Comparison of ENCODE assay signal across 13 cellular contexts in the genomic region with DNA sequence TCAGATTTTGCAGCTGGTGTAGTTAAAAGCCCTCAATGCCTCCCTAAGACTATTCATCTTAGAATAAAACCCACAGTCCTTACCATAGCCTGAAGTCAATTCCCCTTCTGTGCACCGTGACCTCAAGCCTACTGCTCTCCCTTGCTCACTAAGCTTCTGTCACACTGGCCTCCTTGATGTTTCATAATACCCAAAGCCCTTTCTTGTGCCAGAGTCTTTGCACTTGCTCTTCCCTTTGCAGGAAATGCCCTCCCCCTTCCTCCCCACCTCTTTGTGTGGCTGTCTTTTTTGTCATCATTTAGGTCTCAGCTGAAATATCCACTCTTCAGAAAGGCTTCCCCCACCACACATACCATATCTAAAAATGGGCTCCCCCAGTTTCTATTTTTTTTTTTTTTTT. TPM values are rescaled to one million over a fixed set of nuclear protein-coding genes. Genes with fewer than 3 reads are reported as not detected.
DNase-seq lines count a peak whose midpoint lies in the region; ATAC-seq and TF ChIP-seq lines count a peak whose summit lies in the region.
"Had no signal": no experiment of that assay in that cellular context is flagged by ENCODE, and none has a peak within 500 bp of the region (broad histone marks: within the 10 kb centered on the region; RNA-seq: fewer than 3 reads in every experiment).

No MANE protein-coding gene starts in this region.

- H3K4me3 ChIP-seq in GM12865 (ENCODE audit: low read depth, low read length) (no peak overlapping the region), left lung (no peak overlapping the region)
- H3K4me3 ChIP-seq: hepatocyte, lung had no signal

- H3K27ac Mint-ChIP-seq in T-helper 2 cell treated with Interferon-gamma antibody and Interleukin-4, amounts not matched to agents 5 μg/mL and 100 μg/mL, for 36 hours: peak overlapping the region; percentile 86
- H3K27ac Mint-ChIP-seq: progenitor cell of endocrine pancreas had no signal

- no peaks in the 10 kb centered on the region for H3K36me3 ChIP-seq in left lung

- POLR2A ChIA-PET in RWPE1 (lab: Yijun Ruan, JAX; ENCODE audit: low non-redundant PET): interaction anchor here (0.6 kb wide), 1 partner anchor 27 kb away, joined by 5 read pairs; no protein-coding TSS in a partner anchor

- TF ChIP-seq CTCF in GM12865 (IDR thresholded peaks at IDR 0.05; ENCODE audit: insufficient read depth, low read depth, low read length, missing control alignments): no peak
- no peak for TF ChIP-seq CTCF in left lung (IDR thresholded peaks at IDR 0.05)
- no peak for TF ChIP-seq CTCF in omental fat pad (IDR thresholded peaks at IDR 0.05)
- no peak for TF ChIP-seq CTCF in RWPE1 (conservative IDR thresholded peaks at IDR 0.05; ENCODE audit: low read depth)

- peak; percentile 78 for DNase-seq in CD1c-positive myeloid dendritic cell (ENCODE audit: extremely low spot score)
- peak; percentile 35 for DNase-seq in GM12865 (ENCODE audit: low read depth)
- DNase-seq in T-helper 2 cell treated with Interferon-gamma antibody and Interleukin-4, amounts not matched to agents 5 μg/mL and 100 μg/mL, for 36 hours (ENCODE audit: low spot score): peak; percentile 15
- DNase-seq in left lung: peak; percentile 39 to 63
- DNase-seq in omental fat pad (ENCODE audit: low spot score): no peak
- no peak for DNase-seq in RWPE1 (ENCODE audit: low spot score)
- DNase-seq in cortex of kidney (lab: John Stamatoyannopoulos, UW): no peak
- DNase-seq: erythroblast, NCI-H146 had no signal

- intact Hi-C loops in left lung (cut with DNase I): no loop called here

- CTCF ChIA-PET in RWPE1 (lab: Yijun Ruan, JAX): interaction anchor here (0.6 to 1.2 kb wide), 6 partner anchors 28 to 188 kb away, joined by 3 to 5 read pairs (median 4); no protein-coding TSS in a partner anchor

- H3K27me3 ChIP-seq in left lung: no peaks in the 10 kb centered on the region
- H3K27me3 ChIP-seq: hepatocyte had no signal

- H3K27ac ChIP-seq in left lung (peak overlapping the region; percentile 8 to 87), RWPE1 (no peak overlapping the region)
- H3K27ac ChIP-seq: hepatocyte had no signal

- H3K4me1 ChIP-seq in left lung: peaks cover 5 to 52% of the 10 kb centered on the region in 2 donors

- H3K27me3 Mint-ChIP-seq in T-helper 2 cell treated with Interferon-gamma antibody and Interleukin-4, amounts not matched to agents 5 μg/mL and 100 μg/mL, for 36 hours (ENCODE audit: low read depth): no peaks in the 10 kb centered on the region

- no peaks in the 10 kb centered on the region for H3K9me3 ChIP-seq in left lung

- H3K9me3 Mint-ChIP-seq in T-helper 2 cell treated with Interferon-gamma antibody and Interleukin-4, amounts not matched to agents 5 μg/mL and 100 μg/mL, for 36 hours: no peaks in the 10 kb centered on the region

- no peak for ATAC-seq in left lung
- no peak for ATAC-seq in omental fat pad (ENCODE audit: low FRiP score)
- no peak for ATAC-seq in GM19452 (IDR thresholded peaks at IDR 0.05; ENCODE audit: unreplicated experiment)

- H3K36me3 Mint-ChIP-seq in T-helper 2 cell treated with Interferon-gamma antibody and Interleukin-4, amounts not matched to agents 5 μg/mL and 100 μg/mL, for 36 hours (ENCODE audit: low read depth): peaks cover 2% of the 10 kb centered on the region

- H3K4me3 Mint-ChIP-seq in T-helper 2 cell treated with Interferon-gamma antibody and Interleukin-4, amounts not matched to agents 5 μg/mL and 100 μg/mL, for 36 hours: peak overlapping the region; percentile 59

- peaks cover 37% of the 10 kb centered on the region for H3K4me1 Mint-ChIP-seq in T-helper 2 cell treated with Interferon-gamma antibody and Interleukin-4, amounts not matched to agents 5 μg/mL and 100 μg/mL, for 36 hours (ENCODE audit: low read depth)

RNA-seq across cellular contexts. Expression of a gene that starts 4.2 kb away (rescaled TPM):
- total RNA-seq in left lung: 10 to 100 TPM; 34.5 to 91.8 TPM
- 10 to 100 TPM; 53.0 to 86.6 (median 58.4) TPM for total RNA-seq in omental fat pad

RNA-seq across cellular contexts. Expression of a gene that starts 12.1 kb away (rescaled TPM):
- 1 to 10 TPM; 1.6 to 2.7 TPM for total RNA-seq in left lung
- 1 to 10 TPM in 2 of 4 donors, under 1 TPM in 1, not detected in 1; 0.63 to 1.4 (median 1.0) TPM for total RNA-seq in omental fat pad

Comparison
In these comparisons a context has a peak if more than half of its experiments do, and no peak if none do; other contexts are left out.
1. DNase-seq: peak in CD1c-positive myeloid dendritic cell (single experiment), GM12865 (single experiment), T-helper 2 cell treated with Interferon-gamma antibody and Interleukin-4, amounts not matched to agents 5 μg/mL and 100 μg/mL, for 36 hours (single experiment) and left lung (2 of 2); none in omental fat pad (single experiment), RWPE1 (single experiment) and cortex of kidney (single experiment).